In the genomic region with DNA sequence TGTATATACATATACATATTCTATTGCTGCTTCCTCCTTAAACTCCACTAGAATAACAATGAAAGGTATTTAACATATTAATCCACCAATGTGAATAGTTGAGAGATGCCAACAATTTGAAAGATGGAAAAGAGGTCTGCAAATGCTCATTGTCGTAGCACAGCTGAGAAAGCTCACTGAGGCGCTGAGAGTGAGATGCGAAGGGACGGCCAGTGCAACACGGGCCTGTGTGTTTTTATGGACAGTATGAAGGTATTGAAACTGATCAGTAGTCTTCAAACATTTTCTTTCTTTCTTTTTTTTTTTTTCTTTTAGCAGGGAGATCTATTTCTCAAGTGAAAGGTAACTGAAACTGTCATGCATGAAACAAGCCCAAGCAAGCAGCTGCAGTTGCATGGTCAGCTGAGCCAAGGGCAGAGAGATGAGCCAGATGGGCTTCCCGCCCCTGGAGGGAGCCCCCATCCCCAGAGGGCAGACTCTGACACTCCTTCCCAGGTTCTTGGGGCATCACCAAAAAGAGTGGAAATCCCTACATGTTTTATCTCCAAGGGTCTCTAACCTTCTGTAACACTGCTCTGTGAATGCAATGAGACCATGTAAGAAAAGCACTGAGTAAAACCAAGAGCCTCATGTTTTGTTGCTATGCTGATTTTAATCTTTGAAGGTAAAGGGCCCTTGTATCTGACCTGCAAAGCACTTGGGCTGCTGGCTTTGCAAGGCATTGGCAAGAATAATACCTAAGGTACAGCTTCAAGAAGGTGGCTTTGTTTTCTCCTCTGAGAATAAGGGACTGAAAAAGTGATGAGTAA, we compare ENCODE assay signal across 10 cellular contexts. TPM values are rescaled to one million over a fixed set of nuclear protein-coding genes. Genes with fewer than 3 reads are reported as not detected.
DNase-seq lines count a peak whose midpoint lies in the region; ATAC-seq and TF ChIP-seq lines count a peak whose summit lies in the region.
"Had no signal": no experiment of that assay in that cellular context is flagged by ENCODE, and none has a peak within 500 bp of the region (broad histone marks: within the 10 kb centered on the region; RNA-seq: fewer than 3 reads in every experiment).

No MANE protein-coding gene starts in this region.

- TF ChIP-seq EP300 in transverse colon (IDR thresholded peaks at IDR 0.05; ENCODE audit: low read depth) = no peak
- no peak for TF ChIP-seq EP300 in ovary (IDR thresholded peaks at IDR 0.05)

- peaks cover 11% of the 10 kb centered on the region for H3K4me1 Mint-ChIP-seq in glutamatergic neuron (ENCODE audit: low read depth, unreplicated experiment)
- H3K4me1 Mint-ChIP-seq: nephron progenitor cell had no signal

- no peaks in the 10 kb centered on the region for H3K36me3 ChIP-seq in transverse colon
- H3K36me3 ChIP-seq in ovary = no peaks in the 10 kb centered on the region

- H3K36me3 Mint-ChIP-seq in glutamatergic neuron (ENCODE audit: unreplicated experiment) = no peaks in the 10 kb centered on the region

- no peaks in the 10 kb centered on the region for H3K27me3 ChIP-seq in transverse colon
- no peaks in the 10 kb centered on the region for H3K27me3 ChIP-seq in ovary

- peak overlapping the region; percentile 58 for H3K4me3 Mint-ChIP-seq in glutamatergic neuron (ENCODE audit: unreplicated experiment)
- H3K4me3 Mint-ChIP-seq: nephron progenitor cell had no signal

- no peak overlapping the region for H3K4me3 ChIP-seq in transverse colon
- H3K4me3 ChIP-seq in ovary = no peak overlapping the region

- TF ChIP-seq CTCF in glutamatergic neuron (IDR thresholded peaks at IDR 0.05; ENCODE audit: partially characterized antibody, unreplicated experiment) (no peak), transverse colon (IDR thresholded peaks at IDR 0.05) (no peak), ovary (IDR thresholded peaks at IDR 0.05) (no peak)

- H3K27me3 Mint-ChIP-seq in glutamatergic neuron (ENCODE audit: unreplicated experiment) = no peaks in the 10 kb centered on the region

- ATAC-seq in GM18858 (IDR thresholded peaks at IDR 0.05; ENCODE audit: unreplicated experiment) (peak; percentile 60), GM21528 (IDR thresholded peaks at IDR 0.05; ENCODE audit: low FRiP score, unreplicated experiment) (peak; percentile 83), HG03439 (IDR thresholded peaks at IDR 0.05; ENCODE audit: unreplicated experiment) (peak; percentile 79)

- in situ Hi-C loops in transverse colon (cut with MboI; ENCODE audit: low pct_ligation_motif_present in 1 of 4, low pct_unique_long_range_greater_than_20kb in 1 of 4, low sequenced_read_pairs in 3 of 4) = no loop called here

- H3K9me3 ChIP-seq in transverse colon = no peaks in the 10 kb centered on the region
- no peaks in the 10 kb centered on the region for H3K9me3 ChIP-seq in ovary

- no peak overlapping the region for H3K27ac ChIP-seq in transverse colon
- H3K27ac ChIP-seq in ovary = no peak overlapping the region

- DNase-seq in glutamatergic neuron = peak; percentile 44
- no peak for DNase-seq in SIG-M5 (lab: John Stamatoyannopoulos, UW)
- no peak for DNase-seq in OCI-M2 (lab: John Stamatoyannopoulos, UW; ENCODE audit: unreplicated experiment)
- no peak for DNase-seq in transverse colon
- no peak for DNase-seq in ovary
- DNase-seq: NCI-H187, nephron progenitor cell had no signal

- H3K9me3 Mint-ChIP-seq in glutamatergic neuron (ENCODE audit: unreplicated experiment) = no peaks in the 10 kb centered on the region
- H3K9me3 Mint-ChIP-seq: nephron progenitor cell had no signal

- H3K27ac Mint-ChIP-seq in glutamatergic neuron (ENCODE audit: unreplicated experiment) = peak overlapping the region; percentile 3
- H3K27ac Mint-ChIP-seq: nephron progenitor cell had no signal

- TF ChIP-seq POLR2A in transverse colon (IDR thresholded peaks at IDR 0.05) (no peak), ovary (IDR thresholded peaks at IDR 0.05) (no peak)

- 74 to 77% methylated on average over 5 to 6 of the region's 6 CpGs for WGBS in transverse colon (ENCODE audit: low coverage in 1 of 2), 2 donors
- 72 to 76% (median 75%) methylated on average over 6 of the region's 6 CpGs for WGBS in ovary, 3 donors

- intact Hi-C loops in transverse colon (cut with DNase I; ENCODE audit: low total_unique reads) (no loop called here), ovary (cut with DNase I) (no loop called here)

- H3K4me1 ChIP-seq in transverse colon = no peaks in the 10 kb centered on the region
- no peaks in the 10 kb centered on the region for H3K4me1 ChIP-seq in ovary (ENCODE audit: insufficient read depth)

RNA-seq across cellular contexts. Expression of a gene that starts 41.4 kb away (rescaled TPM):
- total RNA-seq in glutamatergic neuron (ENCODE audit: unreplicated experiment) = 1.7 TPM
- total RNA-seq in transverse colon = 1 to 10 TPM in 2 of 4 donors, not detected in 2; 3.2 to 4.9 TPM
- 10 to 100 TPM; 17.0 to 64.7 (median 35.9) TPM for total RNA-seq in ovary
- 10 to 100 TPM; 10.1 to 48.8 TPM for polyA plus RNA-seq in ovary
